Comparison of ENCODE assay signal across 8 cellular contexts in the genomic region with DNA sequence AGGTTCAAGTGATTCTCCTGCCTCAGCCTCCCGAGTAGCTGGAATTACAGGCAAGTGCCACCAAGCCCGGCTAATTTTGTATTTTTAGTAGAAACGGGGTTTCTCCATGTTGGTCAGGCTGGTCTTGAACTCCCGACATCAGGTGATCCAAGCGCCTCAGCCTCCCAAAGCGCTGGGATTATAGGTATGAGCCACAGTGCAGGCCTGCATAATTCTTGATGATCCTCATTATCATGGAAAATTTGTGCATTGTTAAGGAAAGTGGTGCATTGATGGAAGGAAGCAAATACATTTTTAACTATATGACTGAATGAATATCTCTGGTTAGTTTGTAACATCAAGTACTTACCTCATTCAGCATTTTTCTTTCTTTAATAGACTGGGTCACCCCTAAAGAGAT. TPM values are rescaled to one million over a fixed set of nuclear protein-coding genes. Genes with fewer than 3 reads are reported as not detected.
"Had no signal": no experiment of that assay in that cellular context is flagged by ENCODE, and none has a peak within 500 bp of the region (broad histone marks: within the 10 kb centered on the region; RNA-seq: fewer than 3 reads in every experiment).

No MANE protein-coding gene starts in this region.

RNA-seq across cellular contexts. Expression of gene RND2, which starts 38.0 kb away (rescaled TPM):
- total RNA-seq: activated CD8-positive, alpha-beta T cell treated with anti-CD3 and anti-CD28 coated beads for 36 hours; activated naive CD4-positive, alpha-beta T cell treated with anti-CD3 and anti-CD28 coated beads for 36 hours; activated naive CD4-positive, alpha-beta T cell treated with anti-CD3 and anti-CD28 coated beads, Interleukin-2, amount 50 U/mL, for 72 hours; activated naive CD8-positive, alpha-beta T cell treated with anti-CD3 and anti-CD28 coated beads for 36 hours; activated T-cell treated with anti-CD3 and anti-CD28 coated beads, Interleukin-2, amount 50 U/mL, for 72 hours; activated T-helper 1 cell treated with anti-CD3 and anti-CD28 coated beads, Interleukin-12 subunit alpha, Interleukin-12 subunit beta, Interleukin-2, Interleukin-4 antibody, amounts not matched to agents 30 ng/mL and 10 ng/mL and 1 ng/mL, durations not matched to agents 14 hours and 24 hours and 36 hours; activated T-helper 17 cell treated with anti-CD3 and anti-CD28 coated beads, Interleukin-2, amount 50 U/mL, for 72 hours; T-helper 1 cell treated with Interleukin-12 subunit alpha and Interleukin-12 subunit beta and Interleukin-4 antibody, amounts not matched to agents 30 ng/mL and 1 ng/mL, for 36 hours had no signal
